In the genomic region with DNA sequence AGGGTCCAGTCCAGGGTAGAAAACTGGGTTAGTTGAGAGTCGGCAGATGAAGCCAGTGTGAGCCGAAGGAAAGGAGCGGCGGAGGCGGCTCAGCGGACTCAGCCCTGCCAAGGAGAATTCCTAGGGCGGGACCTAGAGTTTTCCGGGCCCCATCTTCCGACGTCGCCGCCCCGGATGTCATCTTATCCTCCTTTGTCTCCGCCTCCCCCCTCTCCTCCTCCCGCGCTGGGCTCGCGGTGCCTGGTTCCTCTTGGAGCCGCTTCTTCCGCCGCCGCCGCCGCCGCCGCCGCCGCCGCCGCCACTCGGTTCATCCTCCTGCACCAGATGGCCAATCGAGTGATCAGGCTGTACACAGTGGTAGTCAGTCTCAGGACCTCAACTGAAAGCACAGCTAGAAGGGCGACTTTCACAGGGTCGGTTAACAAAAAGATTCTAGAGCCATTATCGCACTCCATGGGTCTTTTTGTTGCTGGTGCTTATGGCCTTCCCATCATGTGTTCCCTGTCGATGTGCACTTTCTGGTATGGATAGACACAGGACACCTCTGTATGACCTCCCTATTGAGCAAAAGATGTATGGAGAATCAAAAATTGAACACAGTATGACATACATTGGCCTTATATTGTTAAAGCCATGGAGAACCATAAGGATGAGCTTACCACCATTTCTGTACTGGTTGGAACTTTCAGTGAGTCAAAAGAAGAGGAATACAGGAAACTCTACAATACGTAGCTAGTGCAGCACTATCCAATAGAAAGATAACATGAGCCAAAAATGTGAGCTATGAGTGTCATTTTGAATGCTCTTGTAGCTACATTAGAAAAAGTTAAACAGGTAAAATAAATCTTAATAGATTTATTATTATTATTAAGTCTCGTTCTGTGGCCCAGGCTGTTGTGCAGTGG, we compare ENCODE assay signal across 8 cellular contexts. TPM values are rescaled to one million over a fixed set of nuclear protein-coding genes. Genes with fewer than 3 reads are reported as not detected.
DNase-seq lines count a peak whose midpoint lies in the region; ATAC-seq, FAIRE-seq and TF ChIP-seq lines count a peak whose summit lies in the region.

No MANE protein-coding gene starts in this region.

- peak overlapping the region; percentile 18 for H3K4me3 ChIP-seq in mesodermal cell (ENCODE audit: extremely low read depth, insufficient read depth, low read length, poor library complexity, severe bottlenecking)

- no peaks in the 10 kb centered on the region for H3K36me3 Mint-ChIP-seq in endothelial cell (ENCODE audit: low read depth, unreplicated experiment)

- ATAC-seq in GM21390 (IDR thresholded peaks at IDR 0.05; ENCODE audit: unreplicated experiment): peak; percentile 87

- H3K27me3 Mint-ChIP-seq in endothelial cell (ENCODE audit: unreplicated experiment): no peaks in the 10 kb centered on the region

- no peak for FAIRE-seq in HTR-8/SVneo (lab: Jason Lieb, UNC)

- TF ChIP-seq CTCF in endothelial cell (IDR thresholded peaks at IDR 0.05; ENCODE audit: unreplicated experiment): no peak

- DNase-seq in Caki2 (ENCODE audit: low read depth): peak; percentile 86
- DNase-seq in HTR-8/SVneo (ENCODE audit: insufficient read length, low spot score): peak; percentile 45
- DNase-seq in NOMO-1 treated with DMSO at 0.1 percent for 48 hours (lab: John Stamatoyannopoulos, UW; ENCODE audit: unreplicated experiment): peak; percentile 70
- peak; percentile 36 for DNase-seq in activated CD8-positive, alpha-beta memory T cell treated with anti-CD3 and anti-CD28 coated beads, Interleukin-2, amount 50 U/mL, for 24 hours (ENCODE audit: extremely low read depth)
- peak; percentile 68 for DNase-seq in endothelial cell (ENCODE audit: low spot score)
- DNase-seq in stimulated activated CD8-positive, alpha-beta memory T cell treated with anti-CD3 and anti-CD28 coated beads, Interleukin-2, amount 100 ng/mL, for 1 hour (ENCODE audit: low read depth in 2 of 2): peak; percentile 7 to 11

- H3K4me1 Mint-ChIP-seq in endothelial cell (ENCODE audit: unreplicated experiment): no peaks in the 10 kb centered on the region

- no peaks in the 10 kb centered on the region for H3K36me3 ChIP-seq in mesodermal cell (ENCODE audit: control insufficient read depth, insufficient read depth, low read length)

- no peaks in the 10 kb centered on the region for H3K9me3 ChIP-seq in mesodermal cell (ENCODE audit: control insufficient read depth, low read length)

- H3K9me3 Mint-ChIP-seq in endothelial cell (ENCODE audit: unreplicated experiment): no peaks in the 10 kb centered on the region

- in situ Hi-C loops in Caki2 (cut with HindIII; ENCODE audit: low pct_unique_long_range_greater_than_20kb, low sequenced_read_pairs): no loop called here

- 1 to 25% methylated on average over 4 to 15 of the region's 38 CpGs for WGBS in mesodermal cell (ENCODE audit: insufficient coverage in 2 of 2), 2 experiments

- H3K4me3 Mint-ChIP-seq in endothelial cell (ENCODE audit: unreplicated experiment): no peak overlapping the region

- H3K4me1 ChIP-seq in mesodermal cell (ENCODE audit: control insufficient read depth, insufficient read depth, low read length, poor library complexity, severe bottlenecking): no peaks in the 10 kb centered on the region

- peak overlapping the region; percentile 64 for H3K27ac ChIP-seq in mesodermal cell (ENCODE audit: low read depth, low read length, severe bottlenecking)

- H3K27ac Mint-ChIP-seq in endothelial cell (ENCODE audit: unreplicated experiment): peak overlapping the region; percentile 61

RNA-seq across cellular contexts. Expression of a gene that starts 32.4 kb away (rescaled TPM):
- 42.9 and 46.4 TPM in 2 replicates for total RNA-seq in Caki2 (2014; rRNA removed; shearing (Covaris generic); ENCODE audit: low replicate concordance)
- 94.3 TPM for total RNA-seq in endothelial cell (ENCODE audit: unreplicated experiment)
- polyA plus RNA-seq in mesodermal cell (2013, experiment 1 of 2): 63.7 TPM
- 65.8 TPM for polyA plus RNA-seq in mesodermal cell (2013, experiment 2 of 2)

Comparison
In these comparisons a context has a peak if more than half of its experiments do, and no peak if none do; other contexts are left out.
1. Peak in every context shown above with its lines: DNase-seq, ATAC-seq, H3K4me3 ChIP-seq and H3K27ac ChIP-seq.
2. DNase-seq: peak in every context shown above with its lines; median percentile 86 in Caki2; 70 in NOMO-1 treated with DMSO at 0.1 percent for 48 hours; 68 in endothelial cell; 45 in HTR-8/SVneo; 36 in activated CD8-positive, alpha-beta memory T cell treated with anti-CD3 and anti-CD28 coated beads, Interleukin-2, amount 50 U/mL, for 24 hours; 9 in stimulated activated CD8-positive, alpha-beta memory T cell treated with anti-CD3 and anti-CD28 coated beads, Interleukin-2, amount 100 ng/mL, for 1 hour.